19 cellular contexts compared by ENCODE assay signal in genomic region chr5:7813576-7813975, GRCh38. TPM values are rescaled to one million over a fixed set of nuclear protein-coding genes. Genes with fewer than 3 reads are reported as not detected.
DNase-seq lines count a peak whose midpoint lies in the region; ATAC-seq, FAIRE-seq and TF ChIP-seq lines count a peak whose summit lies in the region.
"Had no signal": no experiment of that assay in that cellular context is flagged by ENCODE, and none has a peak within 500 bp of the region (broad histone marks: within the 10 kb centered on the region; RNA-seq: fewer than 3 reads in every experiment).

No MANE protein-coding gene starts in this region.

- H3K4me1 Mint-ChIP-seq in nephron progenitor cell: peaks cover 31% of the 10 kb centered on the region

- no TSS peak for BruUV-seq in K562 (replicated peaks; lab: Mats Ljungman, UMichigan)

- H3K36me3 ChIP-seq in K562 (ENCODE audit: control insufficient read depth, insufficient read depth, low read length): no peaks in the 10 kb centered on the region
- no peaks in the 10 kb centered on the region for H3K36me3 ChIP-seq in vagina
- H3K36me3 ChIP-seq: BE2C had no signal

- ATAC-seq in K562 (no peak), GM21723 (IDR thresholded peaks at IDR 0.05; ENCODE audit: unreplicated experiment) (no peak), HG02884 (IDR thresholded peaks at IDR 0.05; ENCODE audit: unreplicated experiment) (no peak)
- ATAC-seq: A549 had no signal

- POLR2A ChIA-PET in K562 (lab: Yijun Ruan, JAX): interaction anchor here (1.0 kb wide), 1 partner anchor 18 kb away, joined by 3 read pairs; no protein-coding TSS in a partner anchor

- in situ Hi-C loops in K562 (cut with MboI): no loop called here

- no peaks in the 10 kb centered on the region for H3K9me3 ChIP-seq in K562 (replicated peaks; ENCODE audit: control insufficient read depth, insufficient read depth, low read depth, low read length)
- no peaks in the 10 kb centered on the region for H3K9me3 ChIP-seq in vagina
- H3K9me3 ChIP-seq: A549, BE2C had no signal

- H3K9me3 Mint-ChIP-seq in nephron progenitor cell: no peaks in the 10 kb centered on the region

- CTCF ChIA-PET in K562 (lab: Yijun Ruan, JAX; ENCODE audit: low intra/inter-chr PET ratio): no interaction called here

- no peak for TF ChIP-seq RAD21 in K562 (CRISPR knock-in tag; conservative IDR thresholded peaks at IDR 0.05 in 1 of 2, IDR thresholded peaks at IDR 0.05 in 1 of 2)

- H3K27me3 Mint-ChIP-seq in nephron progenitor cell (ENCODE audit: low read depth, poor library complexity): no peaks in the 10 kb centered on the region

- H3K4me3 ChIP-seq in K562 (no peak overlapping the region), vagina (no peak overlapping the region)
- H3K4me3 ChIP-seq: A549 had no signal

- DNase-seq in K562 (ENCODE audit: extremely low read depth in 1 of 4, low spot score in 3 of 4) (no peak), nephron progenitor cell (no peak), vagina (ENCODE audit: extremely low spot score in 2 of 2) (no peak)
- DNase-seq: BE2C; CD4-positive, alpha-beta memory T cell; DMS79 treated with DMSO at 0.1 percent for 48 hours; EL; HCEC 1CT; IMR-90 had no signal

- 0% methylated on average over 3 of the region's 3 CpGs for WGBS in K562 (ENCODE audit: insufficient coverage, low coverage, missing lambda C conversion rate)

- H3K9me1 ChIP-seq in K562 (ENCODE audit: control insufficient read depth, insufficient read depth, low read length): no peaks in the 10 kb centered on the region

- H3K36me3 Mint-ChIP-seq in nephron progenitor cell (ENCODE audit: low read depth): peaks cover 54% of the 10 kb centered on the region
- H3K36me3 Mint-ChIP-seq: CD4-positive, alpha-beta memory T cell had no signal

- H3K9ac ChIP-seq in K562 (ENCODE audit: insufficient read depth in 1 of 2, low read depth in 2 of 2, low read length in 2 of 2): no peak overlapping the region

- no peak overlapping the region for H3K4me2 ChIP-seq in K562 (ENCODE audit: insufficient read depth, low read length)
- H3K4me2 ChIP-seq: A549 had no signal

- intact Hi-C loops in K562 (cut with micrococcal nuclease): no loop called here
- intact Hi-C loops in vagina (cut with DNase I): no loop called here

- H3K27me3 ChIP-seq in K562 (ENCODE audit: control insufficient read depth in 2 of 2, insufficient read depth in 2 of 2, low read length in 2 of 2) (peaks cover 11 to 32% of the 10 kb centered on the region in 2 experiments), vagina (no peaks in the 10 kb centered on the region)
- H3K27me3 ChIP-seq: BE2C had no signal

- H3K4me3 Mint-ChIP-seq in nephron progenitor cell: no peak overlapping the region
- H3K4me3 Mint-ChIP-seq: CD4-positive, alpha-beta memory T cell had no signal

- TF ChIP-seq CTCF in VCaP (conservative IDR thresholded peaks at IDR 0.05): no peak
- no peak for TF ChIP-seq CTCF in K562 (IDR thresholded peaks at IDR 0.05 in 2 of 3, conservative IDR thresholded peaks at IDR 0.05 in 1 of 3; ENCODE audit: insufficient read depth in 2 of 3, low read depth in 1 of 3, low read length in 3 of 3)
- no peak for TF ChIP-seq CTCF in nephron progenitor cell (IDR thresholded peaks at IDR 0.05)
- TF ChIP-seq CTCF in vagina (IDR thresholded peaks at IDR 0.05): no peak

- H2AFZ ChIP-seq in K562 (ENCODE audit: low read depth, low read length): no peak overlapping the region

- H3K27ac Mint-ChIP-seq in nephron progenitor cell: peak overlapping the region; percentile 16
- H3K27ac Mint-ChIP-seq: CD4-positive, alpha-beta memory T cell had no signal

- no peaks in the 10 kb centered on the region for H3K79me2 ChIP-seq in K562 (ENCODE audit: control insufficient read depth, insufficient read depth, low read length)

- peak overlapping the region; percentile 69 for H3K27ac ChIP-seq in VCaP
- H3K27ac ChIP-seq in K562 (ENCODE audit: extremely low read depth, low read depth, low read length): no peak overlapping the region
- H3K27ac ChIP-seq in vagina: peak overlapping the region; percentile 14
- H3K27ac ChIP-seq: A549, C4-2B, HL-60 had no signal

- H4K20me1 ChIP-seq in K562 (replicated peaks; ENCODE audit: control insufficient read depth, insufficient read depth, low read length): no peaks in the 10 kb centered on the region

- peak; percentile 19 for FAIRE-seq in K562 (lab: Jason Lieb, UNC)
- FAIRE-seq: A549, G401.6, GM12891, GM19239, H1 had no signal

- peaks cover 2 to 4% of the 10 kb centered on the region in 2 experiments; a peak in 1 of 5 replicates for H3K4me1 ChIP-seq in K562 (replicated peaks in 1 of 2; ENCODE audit: control insufficient read depth in 2 of 2, insufficient read depth in 2 of 2, low read length in 2 of 2)
- H3K4me1 ChIP-seq in vagina: no peaks in the 10 kb centered on the region
- H3K4me1 ChIP-seq: A549, BE2C had no signal

- TF ChIP-seq POLR2A in K562 (conservative IDR thresholded peaks at IDR 0.05) (no peak), vagina (IDR thresholded peaks at IDR 0.05) (no peak)

- TF ChIP-seq EP300 in K562 (IDR thresholded peaks at IDR 0.05; ENCODE audit: low read length): no peak

TF ChIP-seq in K562, 482 proteins besides CTCF, POLR2A, EP300 and RAD21:
- TF ChIP-seq POLR3G (IDR thresholded peaks at IDR 0.05; ENCODE audit: extremely low read depth, insufficient read length, insufficient replicate concordance) (no peak), CEBPG (CRISPR knock-in tag; IDR thresholded peaks at IDR 0.05) (no peak), CEBPG (tag; conservative IDR thresholded peaks at IDR 0.05 in 1 of 2, IDR thresholded peaks at IDR 0.05 in 1 of 2) (peak in 1 of 2 experiments; percentile 54; a peak in 2 of 4 replicates), NCOA4 (IDR thresholded peaks at IDR 0.05; ENCODE audit: partially characterized antibody) (no peak), SIRT6 (IDR thresholded peaks at IDR 0.05; ENCODE audit: low read depth, low read length) (no peak)

RNA-seq across cellular contexts. Expression of gene CFAP90, which starts 37.4 kb away (rescaled TPM):
- total RNA-seq in K562 (2011; cell fraction: chromatin; rRNA removed; ENCODE audit: low replicate concordance): not detected in 2 replicates
- not detected in 2 replicates for total RNA-seq in K562 (2011; cell fraction: nucleolus; rRNA removed)
- not detected in 2 replicates for total RNA-seq in K562 (2011; cell fraction: nucleoplasm; rRNA removed)
- not detected in 2 replicates for total RNA-seq in K562 (2014; rRNA removed)
- not detected in 2 replicates for total RNA-seq in K562 (2014; rRNA removed; fragmentation: Illumina TruSeq; extraction: Trizol)
- total RNA-seq in K562 (2015; rRNA removed; fragmentation: Illumina TruSeq; extraction: Trizol): not detected in 2 replicates
- total RNA-seq in K562 (2021): not detected in 2 replicates
- polyA plus RNA-seq in K562 (2011; rRNA removed): not detected in 2 replicates
- polyA plus RNA-seq in K562 (2011; cell fraction: cytosol; rRNA removed): not detected in 2 replicates
- polyA plus RNA-seq in K562 (2011; cell fraction: nucleus; rRNA removed): not detected in 2 replicates
- polyA plus RNA-seq in K562 (2012): not detected in 2 replicates
- polyA plus RNA-seq in K562 (2014; fragmentation: Illumina TruSeq; extraction: Trizol): not detected in 2 replicates
- polyA plus RNA-seq in K562 (2014; fragmentation: Nextera tagmentation; extraction: Ambion mirVana): not detected
- polyA plus RNA-seq in K562 (2014; rRNA removed): not detected in 2 replicates
- polyA minus RNA-seq in K562 (2011; rRNA and poly(A)+ RNA removed): not detected in 2 replicates
- polyA minus RNA-seq in K562 (2011; cell fraction: cytosol; rRNA and poly(A)+ RNA removed): not detected in 2 replicates
- polyA minus RNA-seq in K562 (2011; cell fraction: nucleus; rRNA and poly(A)+ RNA removed): not detected in 2 replicates
- total RNA-seq in vagina: 2.5 TPM
- total RNA-seq: CD4-positive, alpha-beta memory T cell; IMR-90 had no signal
- polyA plus RNA-seq: CD4-positive, alpha-beta memory T cell had no signal

RNA-seq across cellular contexts. Expression of gene FASTKD3, which starts 55.3 kb away (rescaled TPM):
- 19.7 and 48.9 TPM in 2 replicates for total RNA-seq in K562 (2011; cell fraction: chromatin; rRNA removed; ENCODE audit: low replicate concordance)
- 10.4 and 11.2 TPM in 2 replicates for total RNA-seq in K562 (2011; cell fraction: nucleolus; rRNA removed)
- 16.4 and 16.6 TPM in 2 replicates for total RNA-seq in K562 (2011; cell fraction: nucleoplasm; rRNA removed)
- total RNA-seq in K562 (2014; rRNA removed) (13.7 and 17.1 TPM in 2 replicates), K562 (2014; rRNA removed; fragmentation: Illumina TruSeq; extraction: Trizol) (50.0 and 57.7 TPM in 2 replicates), K562 (2015; rRNA removed; fragmentation: Illumina TruSeq; extraction: Trizol) (44.0 and 47.5 TPM in 2 replicates), K562 (2021) (20.2 and 22.1 TPM in 2 replicates), vagina (14.7 TPM)
- polyA plus RNA-seq in K562 (2011; rRNA removed) (24.5 and 33.7 TPM in 2 replicates), K562 (2014; fragmentation: Illumina TruSeq; extraction: Trizol) (47.9 and 48.0 TPM in 2 replicates), K562 (2014; fragmentation: Nextera tagmentation; extraction: Ambion mirVana) (100 to 1,000 TPM; 127 to 149 TPM), K562 (2014; rRNA removed) (34.4 and 37.1 TPM in 2 replicates)
- polyA plus RNA-seq in K562 (2011; cell fraction: cytosol; rRNA removed): 7.0 and 11.5 TPM in 2 replicates
- polyA plus RNA-seq in K562 (2011; cell fraction: nucleus; rRNA removed): 19.1 and 22.9 TPM in 2 replicates
- polyA plus RNA-seq in K562 (2012): 12.9 and 22.5 TPM in 2 replicates
- polyA minus RNA-seq in K562 (2011; rRNA and poly(A)+ RNA removed): 25.0 and 25.4 TPM in 2 replicates
- polyA minus RNA-seq in K562 (2011; cell fraction: cytosol; rRNA and poly(A)+ RNA removed): 5.3 and 5.9 TPM in 2 replicates
- 15.2 and 24.5 TPM in 2 replicates for polyA minus RNA-seq in K562 (2011; cell fraction: nucleus; rRNA and poly(A)+ RNA removed)

RNA-seq across cellular contexts. Expression of gene MTRR, which starts 55.4 kb away (rescaled TPM):
- total RNA-seq in K562 (2011; cell fraction: chromatin; rRNA removed; ENCODE audit: low replicate concordance): 141 and 235 TPM in 2 replicates
- total RNA-seq in K562 (2011; cell fraction: nucleolus; rRNA removed): 69.2 and 85.0 TPM in 2 replicates
- 104 and 110 TPM in 2 replicates for total RNA-seq in K562 (2011; cell fraction: nucleoplasm; rRNA removed)
- total RNA-seq in K562 (2014; rRNA removed) (38.4 and 39.3 TPM in 2 replicates), K562 (2014; rRNA removed; fragmentation: Illumina TruSeq; extraction: Trizol) (59.0 and 65.1 TPM in 2 replicates), K562 (2015; rRNA removed; fragmentation: Illumina TruSeq; extraction: Trizol) (65.0 and 68.0 TPM in 2 replicates), K562 (2021) (69.6 and 73.5 TPM in 2 replicates), vagina (33.1 TPM)
- polyA plus RNA-seq in K562 (2011; rRNA removed) (70.9 and 75.8 TPM in 2 replicates), K562 (2014; fragmentation: Illumina TruSeq; extraction: Trizol) (65.0 and 84.6 TPM in 2 replicates), K562 (2014; fragmentation: Nextera tagmentation; extraction: Ambion mirVana) (10 to 100 TPM; 40.4 to 59.4 TPM), K562 (2014; rRNA removed) (66.2 and 76.1 TPM in 2 replicates)
- 48.4 and 56.6 TPM in 2 replicates for polyA plus RNA-seq in K562 (2011; cell fraction: cytosol; rRNA removed)
- 220 and 222 TPM in 2 replicates for polyA plus RNA-seq in K562 (2011; cell fraction: nucleus; rRNA removed)
- polyA plus RNA-seq in K562 (2012): 25.4 and 48.8 TPM in 2 replicates
- 153 and 189 TPM in 2 replicates for polyA minus RNA-seq in K562 (2011; rRNA and poly(A)+ RNA removed)
- polyA minus RNA-seq in K562 (2011; cell fraction: cytosol; rRNA and poly(A)+ RNA removed): 30.7 and 53.2 TPM in 2 replicates
- polyA minus RNA-seq in K562 (2011; cell fraction: nucleus; rRNA and poly(A)+ RNA removed): 180 and 255 TPM in 2 replicates
